Comparison of ENCODE assay signal across 1 cellular context in the genomic region with DNA sequence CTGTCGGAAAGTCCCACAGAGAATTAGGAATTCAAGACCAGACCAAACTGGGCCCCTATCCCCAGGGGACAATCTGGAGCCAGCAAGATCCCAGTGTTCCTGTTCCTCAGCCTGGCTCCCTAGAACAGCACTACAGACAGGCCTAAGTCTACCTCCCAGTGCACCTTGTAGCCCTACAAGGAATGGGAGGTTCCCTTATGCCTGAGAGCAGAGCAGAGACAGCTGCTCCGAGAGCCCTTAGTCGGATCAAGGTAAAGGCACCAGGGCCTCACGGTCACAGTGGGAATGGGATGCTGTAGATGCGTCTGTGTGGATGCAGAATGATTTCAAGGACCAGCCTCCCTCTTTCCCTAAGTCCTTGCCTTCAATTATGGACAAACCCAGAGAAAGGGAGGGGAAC.
TF ChIP-seq lines count a peak whose summit lies in the region.

No MANE protein-coding gene starts in this region.

TF ChIP-seq in GM23338, 12 proteins besides CTCF, POLR2A, EP300 and RAD21 (continued from another document):
- TF ChIP-seq ZNF462 (CRISPR knock-in tag; IDR thresholded peaks at IDR 0.05) (no peak), JUNB (IDR thresholded peaks at IDR 0.05; ENCODE audit: unreplicated experiment) (no peak), STAT1 (IDR thresholded peaks at IDR 0.05; ENCODE audit: unreplicated experiment) (no peak), EZH2phosphoT487 (IDR thresholded peaks at IDR 0.05; ENCODE audit: unreplicated experiment) (no peak), NANOG (IDR thresholded peaks at IDR 0.05; ENCODE audit: borderline replicate concordance) (no peak), ZNF331 (CRISPR knock-in tag; IDR thresholded peaks at IDR 0.05; ENCODE audit: low read depth) (no peak), CREB1 (CRISPR knock-in tag; IDR thresholded peaks at IDR 0.05; ENCODE audit: low read depth) (no peak)
TF ChIP-seq in GM23338: peak in this region for 0.
